ENCODE assay signal across 9 cellular contexts in the genomic region with DNA sequence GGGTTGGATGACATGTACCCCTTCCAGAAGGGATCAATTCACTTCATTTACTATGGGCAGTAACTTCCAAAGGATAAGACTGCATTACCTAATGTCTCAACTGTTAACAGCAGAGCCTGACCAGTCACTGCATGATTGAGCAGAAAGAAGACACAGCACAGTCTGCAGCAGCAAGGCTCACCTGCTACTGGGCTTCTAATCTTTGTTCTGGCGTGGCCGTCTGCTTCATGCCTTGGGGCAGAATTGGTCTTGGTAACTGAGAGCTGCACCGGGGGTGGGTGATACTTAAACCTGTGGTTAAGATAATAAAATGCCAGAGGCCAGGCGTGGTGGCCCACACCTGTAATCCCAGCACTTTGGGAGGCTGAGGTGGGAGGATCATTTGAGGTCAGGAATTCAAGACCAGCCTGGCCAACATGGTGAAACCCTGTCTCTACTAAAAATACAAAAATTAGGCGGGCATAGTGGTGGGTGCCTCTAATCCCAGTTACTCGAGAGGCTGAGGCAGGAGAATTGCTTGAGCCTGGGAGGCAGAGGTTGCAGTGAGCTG. TPM values are rescaled to one million over a fixed set of nuclear protein-coding genes. Genes with fewer than 3 reads are reported as not detected.
DNase-seq lines count a peak whose midpoint lies in the region; TF ChIP-seq lines count a peak whose summit lies in the region.
"Not testable (repeated sequence)": the region's sequence is repeated elsewhere in the genome, so short reads cannot be mapped to it uniquely, and the experiment has no call there.
"Had no signal": no experiment of that assay in that cellular context is flagged by ENCODE, and none has a peak within 500 bp of the region (broad histone marks: within the 10 kb centered on the region; RNA-seq: fewer than 3 reads in every experiment).

No MANE protein-coding gene starts in this region.

- not testable (repeated sequence) for H3K9ac ChIP-seq in mesendoderm (ENCODE audit: low read length); trophoblast cell (ENCODE audit: low read length)

- TF ChIP-seq CTCF in GM13977 (IDR thresholded peaks at IDR 0.05; ENCODE audit: extremely low read depth, insufficient read depth, missing control alignments); chondrocyte (IDR thresholded peaks at IDR 0.05): not testable (repeated sequence)

- H4K5ac ChIP-seq in mesendoderm (ENCODE audit: low read length): not testable (repeated sequence)

- H3K14ac ChIP-seq in trophoblast cell (ENCODE audit: low read length): not testable (repeated sequence)

- H3K27ac Mint-ChIP-seq in chondrocyte (ENCODE audit: unreplicated experiment): not testable (repeated sequence)

- WGBS in mesendoderm (ENCODE audit: extremely low coverage, insufficient coverage, low lambda C conversion rate): no CpG with 5 or more reads among the region's 6 CpGs
- no CpG with 5 or more reads among the region's 6 CpGs for whole genome bisulfite sequencing in trophoblast cell (ENCODE audit: extremely low coverage, insufficient coverage, insufficient read length)

- H2BK12ac ChIP-seq in trophoblast cell (ENCODE audit: low read length): not testable (repeated sequence)

- H3K27me3 Mint-ChIP-seq in chondrocyte (ENCODE audit: low read depth): not testable (repeated sequence)

- H3K56ac ChIP-seq in mesendoderm (ENCODE audit: low read length): not testable (repeated sequence)

- not testable (repeated sequence) for H2BK120ac ChIP-seq in mesendoderm (ENCODE audit: low read depth, low read length); trophoblast cell (ENCODE audit: insufficient read depth, low read length, poor library complexity)

- not testable (repeated sequence) for H4K8ac ChIP-seq in mesendoderm (ENCODE audit: low read depth, low read length); trophoblast cell (ENCODE audit: low read depth, low read length)

- H2AK5ac ChIP-seq in mesendoderm (ENCODE audit: low read length); trophoblast cell (ENCODE audit: low read length): not testable (repeated sequence)

- not testable (repeated sequence) for H3K79me2 ChIP-seq in mesendoderm (ENCODE audit: control insufficient read depth, insufficient read depth, low read length); trophoblast cell (ENCODE audit: control insufficient read depth, insufficient read depth, low read length, poor library complexity)

- peaks cover 22% of the 10 kb centered on the region for H3K4me1 Mint-ChIP-seq in chondrocyte (ENCODE audit: low read depth)

- H3K4me3 ChIP-seq in SJCRH30; mesendoderm (ENCODE audit: low read length); trophoblast cell (ENCODE audit: low read depth, low read length): not testable (repeated sequence)

- not testable (repeated sequence) for H3K27ac ChIP-seq in SJCRH30; mesendoderm (ENCODE audit: low read depth, low read length); trophoblast cell (ENCODE audit: low read depth, low read length)

- not testable (repeated sequence) for H3K9me3 ChIP-seq in SJCRH30 (replicated peaks); trophoblast cell (ENCODE audit: insufficient read depth, low read depth, low read length)

- H3K79me1 ChIP-seq in mesendoderm (ENCODE audit: low read length); trophoblast cell (ENCODE audit: low read length): not testable (repeated sequence)

- H3K4me3 Mint-ChIP-seq in chondrocyte (ENCODE audit: unreplicated experiment): not testable (repeated sequence)

- not testable (repeated sequence) for H2BK15ac ChIP-seq in mesendoderm (replicated peaks; ENCODE audit: low read depth)

- DNase-seq in GM13977 (ENCODE audit: low spot score) (peak; percentile 7), NCI-H146 treated with DMSO at 0.1 percent for 48 hours (lab: John Stamatoyannopoulos, UW; ENCODE audit: unreplicated experiment) (peak; percentile 16), SJCRH30 (peak; percentile 26 to 41), chondrocyte (ENCODE audit: low spot score) (peak; percentile 48), iPS-NIHi7 (ENCODE audit: extremely low spot score) (peak; percentile 13), mesendoderm (peak; percentile 48), trophoblast cell (peak; percentile 32 to 38)

- H3K18ac ChIP-seq in mesendoderm (ENCODE audit: low read length); trophoblast cell (ENCODE audit: low read length): not testable (repeated sequence)

- H4K12ac ChIP-seq in trophoblast cell (ENCODE audit: low read depth, low read length): not testable (repeated sequence)

- not testable (repeated sequence) for H2AFZ ChIP-seq in trophoblast cell (ENCODE audit: insufficient read depth, low read length, poor library complexity)

- in situ Hi-C loops in GM13977 (cut with MboI; ENCODE audit: low pct_unique_long_range_greater_than_20kb, low sequenced_read_pairs, unreplicated experiment): not testable (repeated sequence)

- peaks cover 13% of the 10 kb centered on the region for H3K36me3 Mint-ChIP-seq in chondrocyte (ENCODE audit: low read depth)

- H3K4ac ChIP-seq in mesendoderm (ENCODE audit: low read depth, low read length); trophoblast cell (ENCODE audit: low read depth, low read length): not testable (repeated sequence)

- H3K4me1 ChIP-seq in SJCRH30; mesendoderm (ENCODE audit: control insufficient read depth, low read depth, low read length); trophoblast cell (ENCODE audit: control insufficient read depth in 1 of 2, insufficient read depth in 2 of 2, low read length in 2 of 2): not testable (repeated sequence)

- not testable (repeated sequence) for H2BK5ac ChIP-seq in mesendoderm (ENCODE audit: low read length); trophoblast cell (ENCODE audit: low read depth, low read length, poor library complexity)

- not testable (repeated sequence) for H3K23ac ChIP-seq in mesendoderm (ENCODE audit: low read length); trophoblast cell (ENCODE audit: low read length)

- H3K27me3 ChIP-seq in SJCRH30; mesendoderm (ENCODE audit: insufficient read depth, low read length, poor library complexity); trophoblast cell (ENCODE audit: insufficient read depth, low read length): not testable (repeated sequence)

- not testable (repeated sequence) for H4K91ac ChIP-seq in trophoblast cell (ENCODE audit: low read depth, low read length)

- not testable (repeated sequence) for H3K4me2 ChIP-seq in mesendoderm (ENCODE audit: low read length); trophoblast cell (ENCODE audit: low read length)

- not testable (repeated sequence) for H3K9me3 Mint-ChIP-seq in chondrocyte (ENCODE audit: low read depth)

- not testable (repeated sequence) for H3K36me3 ChIP-seq in SJCRH30; mesendoderm (ENCODE audit: control insufficient read depth, insufficient read depth, low read length)
- H3K36me3 ChIP-seq in trophoblast cell (ENCODE audit: control insufficient read depth in 1 of 2, insufficient read depth in 2 of 2, low read length in 2 of 2): peaks cover 12 to 18% of the 10 kb centered on the region in 2 experiments

RNA-seq across cellular contexts. Expression of gene MMRN2, which starts 23.2 kb away (rescaled TPM):
- 1.6 and 1.9 TPM in 2 replicates for total RNA-seq in SJCRH30 (2014; rRNA removed; shearing (Covaris generic))
- total RNA-seq in chondrocyte: 0.31 to 0.92 TPM (median 0.40 TPM) in 3 replicates
- 0.46 TPM for polyA plus RNA-seq in mesendoderm (2013, experiment 1 of 2)
- polyA plus RNA-seq in mesendoderm (2013, experiment 2 of 2): 0.29 TPM
- polyA plus RNA-seq in trophoblast cell (2013): 0.06 and 0.14 TPM in 2 replicates

RNA-seq across cellular contexts. Expression of gene SNCG, which starts 24.2 kb away (rescaled TPM):
- total RNA-seq in SJCRH30 (2014; rRNA removed; shearing (Covaris generic)): 38.1 and 55.5 TPM in 2 replicates
- 1.2 to 2.2 TPM (median 1.5 TPM) in 3 replicates for total RNA-seq in chondrocyte
- 2.8 TPM for polyA plus RNA-seq in mesendoderm (2013, experiment 1 of 2)
- 3.3 TPM for polyA plus RNA-seq in mesendoderm (2013, experiment 2 of 2)
- polyA plus RNA-seq in trophoblast cell (2013): 0.90 and 1.0 TPM in 2 replicates
- total RNA-seq: CD4-positive, alpha-beta memory T cell had no signal
- polyA plus RNA-seq: CD4-positive, alpha-beta memory T cell had no signal

RNA-seq across cellular contexts. Expression of gene ADIRF, which starts 34.0 kb away (rescaled TPM):
- 0.34 and 0.68 TPM in 2 replicates for total RNA-seq in SJCRH30 (2014; rRNA removed; shearing (Covaris generic))
- total RNA-seq in chondrocyte: 0.54 to 0.65 TPM in 2 of 3 replicates, not detected in the other
- polyA plus RNA-seq in mesendoderm (2013, experiment 1 of 2): 0.06 TPM
- 0.17 TPM for polyA plus RNA-seq in mesendoderm (2013, experiment 2 of 2)
- polyA plus RNA-seq in trophoblast cell (2013): 0.08 TPM in 1 of 2 replicates, not detected in the other
- total RNA-seq: CD4-positive, alpha-beta memory T cell; H1 had no signal
- polyA plus RNA-seq: H1 had no signal

Comparison
In these comparisons a context has a peak if more than half of its experiments do, and no peak if none do; other contexts are left out.
1. RNA of gene SNCG, which starts 24.2 kb away (total RNA-seq): 38.1 to 55.5 TPM in SJCRH30; 1.2 to 2.2 TPM in chondrocyte; every median in the first group is over 10 times any median in the second.
2. Peak in every context shown above with its lines, with median percentiles within 50 percentile points of each other: DNase-seq.